Comparison of ENCODE assay signal across 12 cellular contexts in the genomic region with DNA sequence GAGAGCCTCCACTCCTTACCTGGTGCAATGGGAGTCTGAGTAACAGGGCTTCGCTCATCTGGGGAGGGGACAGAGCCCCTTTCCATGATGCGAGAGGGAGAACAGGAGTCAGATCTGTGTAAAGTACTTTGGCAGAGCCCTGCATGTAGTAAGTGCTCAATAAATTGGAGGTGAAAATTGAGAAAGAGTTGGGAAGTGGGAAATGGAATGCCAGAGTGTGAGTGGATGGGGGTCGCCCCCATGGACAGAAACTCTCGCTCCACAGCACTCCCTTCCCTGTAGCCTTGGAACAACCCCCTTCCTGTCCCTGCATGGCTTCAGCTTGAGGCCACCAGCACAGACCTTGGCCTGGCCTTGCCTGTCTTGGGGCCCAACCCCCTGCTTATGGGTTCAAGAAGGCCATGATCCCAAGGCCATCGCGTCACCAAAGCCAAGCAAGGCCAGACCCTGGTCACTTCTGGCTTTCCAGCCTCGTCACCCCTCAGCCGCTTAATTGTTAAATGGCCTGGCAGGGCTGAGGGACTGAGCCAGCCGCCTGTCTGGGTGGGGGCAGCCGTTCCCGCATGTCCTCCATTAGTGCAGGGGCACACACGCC.
DNase-seq lines count a peak whose midpoint lies in the region; ATAC-seq and TF ChIP-seq lines count a peak whose summit lies in the region.
"Had no signal": no experiment of that assay in that cellular context is flagged by ENCODE, and none has a peak within 500 bp of the region (broad histone marks: within the 10 kb centered on the region; RNA-seq: fewer than 3 reads in every experiment).

No MANE protein-coding gene starts in this region.

- peaks cover 3% of the 10 kb centered on the region for H3K36me3 Mint-ChIP-seq in chondrocyte (ENCODE audit: low read depth)
- H3K36me3 Mint-ChIP-seq: activated naive CD4-positive, alpha-beta T cell treated with anti-CD3 and anti-CD28 coated beads, Interleukin-2, amount 10 ng/mL, durations not matched to agents 7 days and 5 days had no signal

- no peak overlapping the region for H3K27ac ChIP-seq in HEK293 (ENCODE audit: extremely low read depth, low read depth, low read length)
- peak overlapping the region; percentile 96 to 97 (median 97) for H3K27ac ChIP-seq in right lobe of liver
- peak overlapping the region; percentile 92 to 99 (median 97) for H3K27ac ChIP-seq in stomach
- H3K27ac ChIP-seq: BLaER1 had no signal

- peaks cover 14% of the 10 kb centered on the region for H3K4me1 Mint-ChIP-seq in chondrocyte (ENCODE audit: low read depth)
- H3K4me1 Mint-ChIP-seq: activated naive CD4-positive, alpha-beta T cell treated with anti-CD3 and anti-CD28 coated beads, Interleukin-2, amount 10 ng/mL, durations not matched to agents 7 days and 5 days had no signal

- TF ChIP-seq CTCF in HEK293 (tag by site-specific recombination; IDR thresholded peaks at IDR 0.05), result no peak
- no peak for TF ChIP-seq CTCF in chondrocyte (IDR thresholded peaks at IDR 0.05)
- TF ChIP-seq CTCF in right lobe of liver (IDR thresholded peaks at IDR 0.05), result no peak
- no peak for TF ChIP-seq CTCF in stomach (IDR thresholded peaks at IDR 0.05)

- no peaks in the 10 kb centered on the region for H3K9me3 ChIP-seq in HEK293 (ENCODE audit: control insufficient read depth, insufficient read depth, low read depth, low read length)
- peaks cover 0 to 4% (median 0%) of the 10 kb centered on the region in 4 donors for H3K9me3 ChIP-seq in right lobe of liver
- H3K9me3 ChIP-seq in stomach, result no peaks in the 10 kb centered on the region

- CTCF ChIA-PET in HEK293 (lab: Yijun Ruan, JAX), result no interaction called here

- 53% methylated on average over 6 of the region's 12 CpGs for WGBS in right lobe of liver (ENCODE audit: insufficient coverage, low coverage, low lambda C conversion rate, missing lambda C conversion rate)
- 75 to 93% (median 90%) methylated on average over 12 of the region's 12 CpGs for WGBS in stomach, 5 donors

- H3K4me1 ChIP-seq in HEK293 (ENCODE audit: control insufficient read depth, insufficient read depth, low read length) (no peaks in the 10 kb centered on the region), right lobe of liver (peaks cover 0 to 42% (median 15%) of the 10 kb centered on the region in 4 donors), stomach (peaks cover 37 to 61% (median 55%) of the 10 kb centered on the region in 4 donors)
- H3K4me1 ChIP-seq: BLaER1 had no signal

- peak in 1 of 4 donors; percentile 1 for ATAC-seq in right lobe of liver
- ATAC-seq in GM18519 (IDR thresholded peaks at IDR 0.05; ENCODE audit: low FRiP score, unreplicated experiment), result no peak

- POLR2A ChIA-PET in HEK293 (lab: Yijun Ruan, JAX), result no interaction called here

- no peak overlapping the region for H3K4me3 ChIP-seq in HEK293 (ENCODE audit: low read depth, low read length)
- no peak overlapping the region for H3K4me3 ChIP-seq in right lobe of liver
- H3K4me3 ChIP-seq in stomach, result no peak overlapping the region
- H3K4me3 ChIP-seq: BLaER1 had no signal

- peaks cover 9% of the 10 kb centered on the region for H3K9me3 Mint-ChIP-seq in chondrocyte (ENCODE audit: low read depth)
- H3K9me3 Mint-ChIP-seq: activated naive CD4-positive, alpha-beta T cell treated with anti-CD3 and anti-CD28 coated beads, Interleukin-2, amount 10 ng/mL, durations not matched to agents 7 days and 5 days had no signal

- peak overlapping the region; percentile 98 for H3K27ac Mint-ChIP-seq in chondrocyte (ENCODE audit: unreplicated experiment)
- H3K27ac Mint-ChIP-seq: activated naive CD4-positive, alpha-beta T cell treated with anti-CD3 and anti-CD28 coated beads, Interleukin-2, amount 10 ng/mL, durations not matched to agents 7 days and 5 days had no signal

- TF ChIP-seq EP300 in stomach (IDR thresholded peaks at IDR 0.05), result no peak

- H3K27me3 ChIP-seq in right lobe of liver (no peaks in the 10 kb centered on the region), stomach (no peaks in the 10 kb centered on the region)
- H3K27me3 ChIP-seq: BLaER1 had no signal

- TF ChIP-seq POLR2A in right lobe of liver (IDR thresholded peaks at IDR 0.05) (no peak), stomach (IDR thresholded peaks at IDR 0.05) (no peak)

- H3K4me3 Mint-ChIP-seq in chondrocyte (ENCODE audit: unreplicated experiment), result peak overlapping the region; percentile 35
- H3K4me3 Mint-ChIP-seq: activated naive CD4-positive, alpha-beta T cell treated with anti-CD3 and anti-CD28 coated beads, Interleukin-2, amount 10 ng/mL, durations not matched to agents 7 days and 5 days had no signal

- H3K36me3 ChIP-seq in HEK293 (ENCODE audit: control insufficient read depth in 2 of 2, insufficient read depth in 1 of 2, low read length in 2 of 2), result no peaks in the 10 kb centered on the region
- no peaks in the 10 kb centered on the region for H3K36me3 ChIP-seq in right lobe of liver
- H3K36me3 ChIP-seq in stomach, result no peaks in the 10 kb centered on the region
- H3K36me3 ChIP-seq: BLaER1 had no signal

- no peak for DNase-seq in chondrocyte (ENCODE audit: low spot score)
- DNase-seq in right lobe of liver, result no peak
- DNase-seq in stomach, result no peak
- DNase-seq in stimulated activated CD4-positive, alpha-beta T cell treated with anti-CD3 and anti-CD28 coated beads, Interleukin-15, amount 100 ng/mL, for 24 hours, result no peak
- DNase-seq in HuH-7 (ENCODE audit: low spot score), result no peak
- DNase-seq in NCI-H526 (lab: John Stamatoyannopoulos, UW), result no peak
- DNase-seq: activated CD4-positive, alpha-beta T cell treated with anti-CD3 and anti-CD28 coated beads for 4 hours; activated naive CD4-positive, alpha-beta T cell treated with anti-CD3 and anti-CD28 coated beads, Interleukin-2, amount 10 ng/mL, durations not matched to agents 7 days and 5 days; Karpas-422 had no signal

- intact Hi-C loops in right lobe of liver (cut with DNase I) (no loop called here), stomach (cut with DNase I; ENCODE audit: low total_unique reads) (no loop called here)

- no peaks in the 10 kb centered on the region for H3K27me3 Mint-ChIP-seq in chondrocyte (ENCODE audit: low read depth)

TF ChIP-seq in HEK293, 187 proteins besides CTCF, POLR2A, EP300 and RAD21:
- peak; percentile 82 for TF ChIP-seq ZNF664 (tag by site-specific recombination; IDR thresholded peaks at IDR 0.05)
- no peak for TF ChIP-seq ZNF416 (tag by site-specific recombination; IDR thresholded peaks at IDR 0.05)
TF ChIP-seq in HEK293: peak in this region for 1.
